Comparison of ENCODE assay signal across 8 cellular contexts in the genomic region with DNA sequence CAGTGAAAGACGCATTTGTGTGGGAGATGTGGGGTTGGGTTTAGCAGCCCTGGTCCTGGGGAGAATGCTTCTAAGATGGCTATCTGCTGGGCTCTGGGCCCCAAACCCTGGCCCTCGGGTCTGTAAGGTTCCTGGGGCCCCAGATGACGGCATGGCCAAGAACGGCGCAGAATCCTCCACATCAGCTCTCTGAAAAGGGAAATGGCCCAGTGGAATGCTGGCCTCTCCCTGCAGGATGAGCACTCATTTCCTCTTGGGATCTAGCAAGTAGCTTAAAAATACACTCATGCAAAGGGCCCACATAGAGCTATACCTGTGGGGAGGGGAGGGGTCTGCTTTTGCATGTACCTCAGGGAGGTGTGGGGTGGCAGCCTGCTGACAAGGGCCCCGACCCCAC. TPM values are rescaled to one million over a fixed set of nuclear protein-coding genes. Genes with fewer than 3 reads are reported as not detected.
DNase-seq lines count a peak whose midpoint lies in the region; ATAC-seq and TF ChIP-seq lines count a peak whose summit lies in the region.

No MANE protein-coding gene starts in this region.

- peak overlapping the region; percentile 72 for H2AFZ ChIP-seq in osteoblast (ENCODE audit: low read length)

- no peaks in the 10 kb centered on the region for H3K79me2 ChIP-seq in osteoblast (ENCODE audit: insufficient read depth, low read length)

- H3K27me3 ChIP-seq in esophagus (ENCODE audit: control insufficient read depth in 1 of 2, insufficient read depth in 2 of 2, low read length in 2 of 2), result no peaks in the 10 kb centered on the region
- H3K27me3 ChIP-seq in osteoblast (ENCODE audit: insufficient read depth, low read length), result no peaks in the 10 kb centered on the region

- WGBS in esophagus, 2 donors, result 63 to 70% methylated on average over 6 of the region's 6 CpGs

- H3K4me2 ChIP-seq in osteoblast (ENCODE audit: insufficient read depth, low read length), result peak overlapping the region; percentile 79

- H3K4me1 ChIP-seq in esophagus (ENCODE audit: control insufficient read depth in 2 of 2, insufficient read depth in 2 of 2, low read length in 1 of 2) (peaks cover 14 to 17% of the 10 kb centered on the region in 2 donors), osteoblast (ENCODE audit: insufficient read depth, low read length) (peaks cover 45% of the 10 kb centered on the region)

- H3K27ac ChIP-seq in esophagus (ENCODE audit: low read depth in 2 of 2, low read length in 1 of 2) (peak overlapping the region; percentile 52 to 82), osteoblast (ENCODE audit: low read depth, low read length) (peak overlapping the region; percentile 97)

- DNase-seq in CD1c-positive myeloid dendritic cell (ENCODE audit: extremely low spot score) (peak; percentile 64), RPMI7951 (ENCODE audit: low read depth) (peak; percentile 52), osteoblast (ENCODE audit: insufficient read length, low spot score, missing footprints) (peak; percentile 94), HuH-7 (ENCODE audit: low spot score) (no peak), LoVo (ENCODE audit: low spot score) (no peak)

- H3K9me3 ChIP-seq in esophagus (ENCODE audit: control insufficient read depth in 2 of 2, insufficient read depth in 1 of 2, low read depth in 1 of 2, low read length in 1 of 2) (no peaks in the 10 kb centered on the region), osteoblast (ENCODE audit: low read depth, low read length) (no peaks in the 10 kb centered on the region)

- H3K36me3 ChIP-seq in esophagus (ENCODE audit: control insufficient read depth in 2 of 2, insufficient read depth in 2 of 2, low read length in 1 of 2) (no peaks in the 10 kb centered on the region), osteoblast (ENCODE audit: insufficient read depth, low read length) (no peaks in the 10 kb centered on the region)

- no peak for ATAC-seq in HG02623 (IDR thresholded peaks at IDR 0.05; ENCODE audit: unreplicated experiment)
- ATAC-seq in HG03378 (IDR thresholded peaks at IDR 0.05; ENCODE audit: unreplicated experiment), result no peak

- no peak for TF ChIP-seq CTCF in osteoblast (IDR thresholded peaks at IDR 0.05; ENCODE audit: extremely low read depth, low read depth, low read length)

- no peak overlapping the region for H3K4me3 ChIP-seq in esophagus (ENCODE audit: low read depth in 1 of 2, low read length in 2 of 2)
- peak overlapping the region; percentile 64 for H3K4me3 ChIP-seq in osteoblast (ENCODE audit: insufficient read depth, low read length)

- no peaks in the 10 kb centered on the region for H4K20me1 ChIP-seq in osteoblast (ENCODE audit: insufficient read depth, low read length)

RNA-seq across cellular contexts. Expression of a gene that starts 37.5 kb away (rescaled TPM):
- total RNA-seq in RPMI7951 (2014; rRNA removed; shearing (Covaris generic)), result not detected in 2 replicates
- under 1 TPM in 1 of 2 donors, not detected in 1; 0.02 TPM for polyA plus RNA-seq in esophagus
- not detected in 2 replicates for total RNA-seq in osteoblast

Comparison
In these comparisons a context has a peak if more than half of its experiments do, and no peak if none do; other contexts are left out.
1. DNase-seq: peak in CD1c-positive myeloid dendritic cell (single experiment), RPMI7951 (single experiment) and osteoblast (single experiment); none in HuH-7 (single experiment) and LoVo (single experiment).